ENCODE assay signal across 10 cellular contexts in genomic region chr2:12177052-12177994, GRCh38.
A peak's percentile ranks its signal among the peaks of the same experiment; 100 is the strongest.
DNase-seq lines count a peak whose midpoint lies in the region; ATAC-seq and TF ChIP-seq lines count a peak whose summit lies in the region.
"Had no signal": no experiment of that assay in that cellular context is flagged by ENCODE, and none has a peak within 500 bp of the region (broad histone marks: within the 10 kb centered on the region; RNA-seq: fewer than 3 reads in every experiment).

No MANE protein-coding gene starts in this region.

- DNase-seq in GM04504 (ENCODE audit: low read depth) (peak; percentile 64), T-cell (peak in 18 of 34 experiments; percentile 3 to 41 (median 18)), fibroblast of pulmonary artery (ENCODE audit: low read depth) (peak; percentile 62), psoas muscle (peak; percentile 58 to 65), NCI-H2171 (lab: John Stamatoyannopoulos, UW) (no peak), mesothelial cell of epicardium (ENCODE audit: low spot score in 2 of 2, unreplicated experiment in 2 of 2) (no peak)

- H3K4me1 ChIP-seq in psoas muscle = peaks cover 23% of the 10 kb centered on the region

- no peaks in the 10 kb centered on the region for H3K27me3 ChIP-seq in psoas muscle (ENCODE audit: insufficient read depth in 3 of 3, low read length in 2 of 3)

- intact Hi-C loops in psoas muscle (cut with DNase I) = loop anchor here in 1 of 2 donors (10.0 kb wide), 1 partner anchor 537 kb away; the partner anchor contains the start of gene TRIB2

- H3K27ac ChIP-seq in psoas muscle = peak overlapping the region; percentile 58
- H3K27ac ChIP-seq: VCaP had no signal

- CTCF ChIA-PET in T-cell (lab: Charles Lee) = interaction anchor here in 1 of 2 donors (0.6 kb wide), 1 partner anchor 51 kb away, joined by 3 read pairs; no protein-coding TSS in a partner anchor

- H3K9me3 ChIP-seq in psoas muscle = no peaks in the 10 kb centered on the region

- peaks cover 38 to 60% (median 46%) of the 10 kb centered on the region in 3 donors for H3K4me1 Mint-ChIP-seq in T-cell
- H3K4me1 Mint-ChIP-seq in mesothelial cell of epicardium = peaks cover 32% of the 10 kb centered on the region

- H3K4me3 ChIP-seq in fibroblast of pulmonary artery (replicated peaks; ENCODE audit: low read depth, low read length) (no peak overlapping the region), psoas muscle (no peak overlapping the region)
- H3K4me3 ChIP-seq: skin epidermis had no signal

- WGBS in psoas muscle, 3 donors = 3% methylated on average over 9 of the region's 9 CpGs

- no peaks in the 10 kb centered on the region for H3K27me3 Mint-ChIP-seq in T-cell
- no peaks in the 10 kb centered on the region for H3K27me3 Mint-ChIP-seq in mesothelial cell of epicardium (ENCODE audit: low read depth)

- TF ChIP-seq CTCF in fibroblast of pulmonary artery (IDR thresholded peaks at IDR 0.05; ENCODE audit: low read length, missing control alignments) = no peak
- no peak for TF ChIP-seq CTCF in psoas muscle (IDR thresholded peaks at IDR 0.05)
- no peak for TF ChIP-seq CTCF in mesothelial cell of epicardium (IDR thresholded peaks at IDR 0.05; ENCODE audit: unreplicated experiment)

- peak; percentile 80 for ATAC-seq in GM21390 (IDR thresholded peaks at IDR 0.05; ENCODE audit: unreplicated experiment)
- ATAC-seq in HG03558 (IDR thresholded peaks at IDR 0.05; ENCODE audit: extremely low read depth, unreplicated experiment) = peak; percentile 73
- peak; percentile 70 to 90 (median 81) for ATAC-seq in T-cell (replicated peaks in 1 of 4)
- ATAC-seq in psoas muscle = peak; percentile 88 to 99 (median 94)

- POLR2A ChIA-PET in T-cell (lab: Charles Lee) = interaction anchor here in 1 of 2 donors (0.5 kb wide), 1 partner anchor 737 kb away, joined by 8 read pairs; no protein-coding TSS in a partner anchor

- H3K9me3 Mint-ChIP-seq in T-cell (no peaks in the 10 kb centered on the region), mesothelial cell of epicardium (no peaks in the 10 kb centered on the region)

- no peaks in the 10 kb centered on the region for H3K36me3 ChIP-seq in psoas muscle (ENCODE audit: insufficient read depth in 1 of 2, low read depth in 1 of 2)

- H3K27ac Mint-ChIP-seq in T-cell = peak overlapping the region; percentile 83 to 88
- no peak overlapping the region for H3K27ac Mint-ChIP-seq in mesothelial cell of epicardium

- H3K4me3 Mint-ChIP-seq in T-cell (peak overlapping the region; percentile 22 to 62 (median 34)), mesothelial cell of epicardium (no peak overlapping the region)

- H3K36me3 Mint-ChIP-seq in T-cell (no peaks in the 10 kb centered on the region), mesothelial cell of epicardium (no peaks in the 10 kb centered on the region)

Comparison
In these comparisons a context has a peak if more than half of its experiments do, and no peak if none do; other contexts are left out.
1. DNase-seq: peak in GM04504 (single experiment), T-cell (18 of 34), fibroblast of pulmonary artery (single experiment) and psoas muscle (2 of 2); none in NCI-H2171 (single experiment) and mesothelial cell of epicardium (0 of 2).
2. Peak in every context shown above with its lines, with median percentiles within 50 percentile points of each other: ATAC-seq.